In genomic region chr20:31564284-31564683, GRCh38 we compare ENCODE assay signal across 18 cellular contexts.
"Had no signal": no experiment of that assay in that cellular context is flagged by ENCODE, and none has a peak within 500 bp of the region (broad histone marks: within the 10 kb centered on the region; RNA-seq: fewer than 3 reads in every experiment).

No MANE protein-coding gene starts in this region.

- H3K4me3 Mint-ChIP-seq: activated CD8-positive, alpha-beta T cell treated with anti-CD3 and anti-CD28 coated beads for 36 hours; activated naive CD8-positive, alpha-beta T cell treated with anti-CD3 and anti-CD28 coated beads, Interleukin-2, amount 50 U/mL, for 24 hours; natural killer cell; stimulated activated memory B cell treated with anti-CD40 and anti-IgM and Interleukin-4, amounts not matched to agents 10 μg/mL and 1 μg/mL and 100 μg/mL, for 72 hours; T-cell had no signal

- H3K27me3 ChIP-seq: ascending aorta, foreskin keratinocyte, right atrium auricular region, suprapubic skin had no signal

- FAIRE-seq: bronchial epithelial cell had no signal

- ATAC-seq: activated CD8-positive, alpha-beta T cell treated with anti-CD3 and anti-CD28 coated beads for 36 hours; activated naive CD8-positive, alpha-beta T cell treated with anti-CD3 and anti-CD28 coated beads, Interleukin-2, amount 50 U/mL, for 24 hours; foreskin keratinocyte; left lobe of liver; natural killer cell; stimulated activated memory B cell treated with anti-CD40 and anti-IgM and Interleukin-4, amounts not matched to agents 10 μg/mL and 1 μg/mL and 100 μg/mL, for 72 hours; T-cell had no signal

- H3K36me3 Mint-ChIP-seq: natural killer cell had no signal

- H3K9me3 Mint-ChIP-seq: activated CD8-positive, alpha-beta T cell treated with anti-CD3 and anti-CD28 coated beads for 36 hours; activated naive CD8-positive, alpha-beta T cell treated with anti-CD3 and anti-CD28 coated beads, Interleukin-2, amount 50 U/mL, for 24 hours; natural killer cell; stimulated activated memory B cell treated with anti-CD40 and anti-IgM and Interleukin-4, amounts not matched to agents 10 μg/mL and 1 μg/mL and 100 μg/mL, for 72 hours; T-cell had no signal

- H3K9me3 ChIP-seq: ascending aorta, right atrium auricular region, suprapubic skin had no signal

- H3K27ac Mint-ChIP-seq: activated CD8-positive, alpha-beta T cell treated with anti-CD3 and anti-CD28 coated beads for 36 hours; activated naive CD8-positive, alpha-beta T cell treated with anti-CD3 and anti-CD28 coated beads, Interleukin-2, amount 50 U/mL, for 24 hours; natural killer cell; stimulated activated memory B cell treated with anti-CD40 and anti-IgM and Interleukin-4, amounts not matched to agents 10 μg/mL and 1 μg/mL and 100 μg/mL, for 72 hours; T-cell had no signal

- H3K27ac ChIP-seq: ascending aorta, right atrium auricular region, suprapubic skin, VCaP had no signal

- H3K27me3 Mint-ChIP-seq: activated CD8-positive, alpha-beta T cell treated with anti-CD3 and anti-CD28 coated beads for 36 hours; activated naive CD8-positive, alpha-beta T cell treated with anti-CD3 and anti-CD28 coated beads, Interleukin-2, amount 50 U/mL, for 24 hours; stimulated activated memory B cell treated with anti-CD40 and anti-IgM and Interleukin-4, amounts not matched to agents 10 μg/mL and 1 μg/mL and 100 μg/mL, for 72 hours; T-cell had no signal

- H3K4me3 ChIP-seq: ascending aorta, right atrium auricular region, suprapubic skin had no signal

- DNase-seq: activated CD4-positive, alpha-beta T cell treated with anti-CD3 and anti-CD28 coated beads for 4 hours; activated CD8-positive, alpha-beta memory T cell treated with anti-CD3 and anti-CD28 coated beads, Interleukin-2, amount 50 U/mL, for 48 hours; activated CD8-positive, alpha-beta T cell treated with anti-CD3 and anti-CD28 coated beads for 36 hours; activated naive CD8-positive, alpha-beta T cell treated with anti-CD3 and anti-CD28 coated beads, Interleukin-2, amount 50 U/mL, for 24 hours; foreskin keratinocyte; head of caudate nucleus; mammary epithelial cell; natural killer cell; stimulated activated CD4-positive, alpha-beta T cell treated with anti-CD3 and anti-CD28 coated beads, Interleukin-1b, Interleukin-23, amount 100 ng/mL, for 48 hours; T-cell; T1000 had no signal
